8 cellular contexts compared by ENCODE assay signal in genomic region chr15:92797168-92798052, GRCh38.
DNase-seq lines count a peak whose midpoint lies in the region; ATAC-seq, FAIRE-seq and TF ChIP-seq lines count a peak whose summit lies in the region.

No MANE protein-coding gene starts in this region.

- ATAC-seq in GM21786 (IDR thresholded peaks at IDR 0.05; ENCODE audit: unreplicated experiment): peak; percentile 84
- peak; percentile 78 for ATAC-seq in central memory CD8-positive, alpha-beta T cell (replicated peaks; ENCODE audit: extremely low read depth, poor library complexity, severe bottlenecking)

- H3K9me3 Mint-ChIP-seq in central memory CD8-positive, alpha-beta T cell: no peaks in the 10 kb centered on the region

- no peaks in the 10 kb centered on the region for H3K36me3 Mint-ChIP-seq in central memory CD8-positive, alpha-beta T cell (ENCODE audit: insufficient read depth)

- H3K4me1 ChIP-seq in suprapubic skin: peaks cover 21% of the 10 kb centered on the region

- FAIRE-seq in RCC 7860 (lab: Jason Lieb, UNC): peak; percentile 68

- no peak for TF ChIP-seq POLR2A in suprapubic skin (IDR thresholded peaks at IDR 0.05)

- H3K9me3 ChIP-seq in suprapubic skin: no peaks in the 10 kb centered on the region

- H3K27ac Mint-ChIP-seq in central memory CD8-positive, alpha-beta T cell (ENCODE audit: low read depth): peak overlapping the region; percentile 82

- no peak for TF ChIP-seq EP300 in suprapubic skin (IDR thresholded peaks at IDR 0.05)

- peak overlapping the region; percentile 24 for H3K27ac ChIP-seq in suprapubic skin

- no peaks in the 10 kb centered on the region for H3K36me3 ChIP-seq in suprapubic skin

- 54% methylated on average over 12 of the region's 12 CpGs for WGBS in suprapubic skin

- H3K4me3 ChIP-seq in suprapubic skin: no peak overlapping the region

- H3K27me3 Mint-ChIP-seq in central memory CD8-positive, alpha-beta T cell: no peaks in the 10 kb centered on the region

- peak; percentile 37 for DNase-seq in activated T-cell treated with anti-CD3 and anti-CD28 coated beads for 4 hours
- no peak for DNase-seq in activated T-cell treated with anti-CD3 and anti-CD28 coated beads, Interleukin-2, amount 50 U/mL, for 1 hour
- peak; percentile 71 for DNase-seq in LHCN-M2 (ENCODE audit: low read depth)
- DNase-seq in RCC 7860 (ENCODE audit: low spot score): peak; percentile 64
- peak in 1 of 2 donors; percentile 45 for DNase-seq in central memory CD8-positive, alpha-beta T cell (ENCODE audit: low spot score in 2 of 2)
- DNase-seq in left kidney (ENCODE audit: low read depth, low spot score): peak; percentile 88
- DNase-seq in suprapubic skin (ENCODE audit: low spot score in 2 of 2): no peak

- no peak overlapping the region for H3K4me3 Mint-ChIP-seq in central memory CD8-positive, alpha-beta T cell

- H3K27me3 ChIP-seq in suprapubic skin: no peaks in the 10 kb centered on the region

- peak; percentile 49 to 77 for TF ChIP-seq CTCF in suprapubic skin (IDR thresholded peaks at IDR 0.05)

- peaks cover 6% of the 10 kb centered on the region for H3K4me1 Mint-ChIP-seq in central memory CD8-positive, alpha-beta T cell

Comparison
In these comparisons a context has a peak if more than half of its experiments do, and no peak if none do; other contexts are left out.
1. DNase-seq: peak in activated T-cell treated with anti-CD3 and anti-CD28 coated beads for 4 hours (single experiment), LHCN-M2 (single experiment), RCC 7860 (single experiment) and left kidney (single experiment); none in activated T-cell treated with anti-CD3 and anti-CD28 coated beads, Interleukin-2, amount 50 U/mL, for 1 hour (single experiment) and suprapubic skin (0 of 2).